1 cellular context compared by ENCODE assay signal in genomic region chr6:78260427-78260826, GRCh38.
TF ChIP-seq lines count a peak whose summit lies in the region.
"Not testable (repeated sequence)": the region's sequence is repeated elsewhere in the genome, so short reads cannot be mapped to it uniquely, and the experiment has no call there.

No MANE protein-coding gene starts in this region.

- H3K9me3 ChIP-seq in HEK293 (ENCODE audit: control insufficient read depth, insufficient read depth, low read depth, low read length) = not testable (repeated sequence)

- H3K4me1 ChIP-seq in HEK293 (ENCODE audit: control insufficient read depth, insufficient read depth, low read length) = not testable (repeated sequence)

- not testable (repeated sequence) for TF ChIP-seq CTCF in HEK293 (tag by site-specific recombination; IDR thresholded peaks at IDR 0.05)

- CTCF ChIA-PET in HEK293 (lab: Yijun Ruan, JAX) = not testable (repeated sequence)

- not testable (repeated sequence) for H3K4me3 ChIP-seq in HEK293 (ENCODE audit: low read depth, low read length)

- not testable (repeated sequence) for H3K27ac ChIP-seq in HEK293 (ENCODE audit: extremely low read depth, low read depth, low read length)

- H3K36me3 ChIP-seq in HEK293 (ENCODE audit: control insufficient read depth in 2 of 2, insufficient read depth in 1 of 2, low read length in 2 of 2) = not testable (repeated sequence)

- POLR2A ChIA-PET in HEK293 (lab: Yijun Ruan, JAX) = not testable (repeated sequence)

TF ChIP-seq in HEK293, 187 proteins besides CTCF, POLR2A, EP300 and RAD21:
- peak; percentile 85 for TF ChIP-seq ZNF585B (tag by site-specific recombination; IDR thresholded peaks at IDR 0.05)
